ENCODE assay signal across 28 cellular contexts in genomic region chr19:51931921-51932320, GRCh38.
"Had no signal": no experiment of that assay in that cellular context is flagged by ENCODE, and none has a peak within 500 bp of the region (broad histone marks: within the 10 kb centered on the region; RNA-seq: fewer than 3 reads in every experiment).

No MANE protein-coding gene starts in this region.

- H3K27ac ChIP-seq: dorsolateral prefrontal cortex, esophagus muscularis mucosa, foreskin keratinocyte, gastroesophageal sphincter, heart right ventricle, left ventricle myocardium inferior, lower lobe of right lung, pancreas, suprapubic skin, transverse colon, vagina had no signal

- H3K27ac Mint-ChIP-seq: immature natural killer cell; natural killer cell; stimulated activated naive CD8-positive, alpha-beta T cell treated with anti-CD3 and anti-CD28 coated beads, Interleukin-15, amount 100 ng/mL, for 72 hours had no signal

- H3K4me3 Mint-ChIP-seq: immature natural killer cell; stimulated activated naive CD8-positive, alpha-beta T cell treated with anti-CD3 and anti-CD28 coated beads, Interleukin-15, amount 100 ng/mL, for 72 hours had no signal

- H3K4me2 ChIP-seq: smooth muscle cell had no signal

- DNase-seq: dorsolateral prefrontal cortex; effector CD4-positive, alpha-beta T cell; foreskin keratinocyte; glutamatergic neuron; heart right ventricle; hippocampal formation; immature natural killer cell; islet precursor cell; kidney glomerular epithelial cell; left colon; left ventricle myocardium inferior; lower lobe of right lung; natural killer cell; occipital lobe; pancreas; stimulated activated CD4-positive, alpha-beta T cell treated with anti-CD3 and anti-CD28 coated beads, Interleukin-12 subunit alpha, Interleukin-12 subunit beta, amount 100 ng/mL, for 4 hours; stimulated activated CD4-positive, alpha-beta T cell treated with anti-CD3 and anti-CD28 coated beads, Interleukin-1b, Interleukin-23, amount 100 ng/mL, for 48 hours; stimulated activated CD4-positive, alpha-beta T cell treated with anti-CD3 and anti-CD28 coated beads, Interleukin-4, amount 100 ng/mL, for 1 hour; stimulated activated CD8-positive, alpha-beta memory T cell treated with anti-CD3 and anti-CD28 coated beads, Interleukin-4, amount 100 ng/mL, for 48 hours; stimulated activated naive CD4-positive, alpha-beta T cell; stimulated activated naive CD8-positive, alpha-beta T cell treated with anti-CD3 and anti-CD28 coated beads, Interleukin-15, amount 100 ng/mL, for 72 hours; transverse colon had no signal

- H3K9me3 ChIP-seq: pancreas had no signal

- H3K27me3 Mint-ChIP-seq: stimulated activated naive CD8-positive, alpha-beta T cell treated with anti-CD3 and anti-CD28 coated beads, Interleukin-15, amount 100 ng/mL, for 72 hours had no signal

- H3K4me3 ChIP-seq: dorsolateral prefrontal cortex, esophagus muscularis mucosa, gastroesophageal sphincter, heart right ventricle, left ventricle myocardium inferior, lower lobe of right lung, pancreas, smooth muscle cell, suprapubic skin, transverse colon, vagina had no signal

- ATAC-seq: foreskin keratinocyte; gastroesophageal sphincter; heart right ventricle; left colon; lower lobe of right lung; natural killer cell; pancreas; sciatic nerve; stimulated activated naive CD8-positive, alpha-beta T cell treated with anti-CD3 and anti-CD28 coated beads, Interleukin-15, amount 100 ng/mL, for 72 hours had no signal

- H3K4me1 ChIP-seq: foreskin keratinocyte had no signal

- H3K27me3 ChIP-seq: dorsolateral prefrontal cortex, esophagus muscularis mucosa, foreskin keratinocyte, gastroesophageal sphincter, heart right ventricle, pancreas, suprapubic skin, transverse colon, vagina had no signal
